ENCODE assay signal across 15 cellular contexts in the genomic region with DNA sequence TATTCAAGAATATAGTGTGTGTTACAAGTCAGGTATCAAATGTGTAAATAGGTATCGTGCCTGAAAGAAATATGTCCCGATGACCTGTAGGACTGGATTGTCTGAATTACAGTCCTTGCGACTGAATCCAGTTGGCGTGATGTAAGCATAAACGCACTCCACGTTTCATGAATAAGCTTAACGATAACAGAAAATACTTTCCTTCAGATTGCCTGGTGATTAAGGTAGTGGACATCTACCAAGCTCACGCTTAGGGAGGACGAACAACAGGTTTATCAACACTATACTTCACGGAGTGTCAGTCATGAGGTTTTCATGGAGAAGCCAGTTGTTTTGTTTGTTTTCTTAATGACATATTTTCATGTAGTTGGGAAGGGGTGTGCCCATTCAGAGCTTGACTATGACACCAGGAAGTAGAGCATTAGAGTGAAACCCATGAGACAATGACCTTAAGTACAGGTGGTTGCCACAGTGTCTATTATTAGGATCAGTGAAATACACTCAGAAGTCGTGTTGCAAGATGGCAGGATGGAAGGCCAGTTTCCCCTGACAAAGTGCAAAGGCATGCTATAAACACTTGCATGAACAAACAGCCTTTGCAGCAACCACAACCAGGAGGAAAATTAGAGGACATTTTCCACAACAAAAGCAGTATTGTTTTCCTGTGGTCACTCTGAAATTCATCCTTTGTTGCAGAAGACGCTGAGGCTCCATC.
DNase-seq lines count a peak whose midpoint lies in the region; ATAC-seq and TF ChIP-seq lines count a peak whose summit lies in the region.
"Had no signal": no experiment of that assay in that cellular context is flagged by ENCODE, and none has a peak within 500 bp of the region (broad histone marks: within the 10 kb centered on the region; RNA-seq: fewer than 3 reads in every experiment).

No MANE protein-coding gene starts in this region.

- DNase-seq in breast epithelium (ENCODE audit: low spot score in 2 of 2) = no peak
- DNase-seq in sciatic nerve (ENCODE audit: low spot score) = no peak
- no peak for DNase-seq in GOT3 (lab: John Stamatoyannopoulos, UW)
- DNase-seq in NCI-H128 (lab: John Stamatoyannopoulos, UW; ENCODE audit: unreplicated experiment) = no peak
- no peak for DNase-seq in NCI-H2081 treated with DMSO at 0.1 percent for 48 hours (lab: John Stamatoyannopoulos, UW)
- DNase-seq: activated CD8-positive, alpha-beta memory T cell treated with anti-CD3 and anti-CD28 coated beads, Interleukin-2, amount 50 U/mL, for 48 hours; CD4-positive, alpha-beta memory T cell; naive thymus-derived CD8-positive, alpha-beta T cell; NCI-H2171; Peyer's patch had no signal

- H3K9me3 ChIP-seq in breast epithelium = peaks cover 3 to 6% of the 10 kb centered on the region in 2 donors
- H3K9me3 ChIP-seq: Peyer's patch, uterus had no signal

- ATAC-seq in GM18511 (IDR thresholded peaks at IDR 0.05; ENCODE audit: unreplicated experiment) (peak; percentile 66), HG03175 (IDR thresholded peaks at IDR 0.05; ENCODE audit: unreplicated experiment) (peak; percentile 66), sciatic nerve (peak; percentile 56), HG02642 (IDR thresholded peaks at IDR 0.05; ENCODE audit: poor library complexity, unreplicated experiment) (no peak)
- ATAC-seq: naive thymus-derived CD8-positive, alpha-beta T cell had no signal

- H3K36me3 ChIP-seq in breast epithelium = no peaks in the 10 kb centered on the region
- H3K36me3 ChIP-seq: ascending aorta, Peyer's patch, uterus had no signal

- no peak overlapping the region for H3K4me3 ChIP-seq in breast epithelium
- H3K4me3 ChIP-seq: ascending aorta, Peyer's patch, uterus had no signal

- intact Hi-C loops in breast epithelium (cut with DNase I; ENCODE audit: low total_unique reads) = no loop called here
- intact Hi-C loops in sciatic nerve (cut with DNase I) = no loop called here

- H3K27ac ChIP-seq in breast epithelium = peak overlapping the region; percentile 42 to 48
- H3K27ac ChIP-seq: ascending aorta, Peyer's patch had no signal

- H3K4me1 ChIP-seq in breast epithelium = no peaks in the 10 kb centered on the region
- H3K4me1 ChIP-seq: ascending aorta, Peyer's patch, uterus had no signal

- TF ChIP-seq POLR2A in breast epithelium (IDR thresholded peaks at IDR 0.05) = no peak

- no peaks in the 10 kb centered on the region for H3K27me3 ChIP-seq in breast epithelium
- H3K27me3 ChIP-seq: ascending aorta, Peyer's patch, uterus had no signal

- TF ChIP-seq CTCF in breast epithelium (IDR thresholded peaks at IDR 0.05) = no peak
